8 cellular contexts compared by ENCODE assay signal in the genomic region with DNA sequence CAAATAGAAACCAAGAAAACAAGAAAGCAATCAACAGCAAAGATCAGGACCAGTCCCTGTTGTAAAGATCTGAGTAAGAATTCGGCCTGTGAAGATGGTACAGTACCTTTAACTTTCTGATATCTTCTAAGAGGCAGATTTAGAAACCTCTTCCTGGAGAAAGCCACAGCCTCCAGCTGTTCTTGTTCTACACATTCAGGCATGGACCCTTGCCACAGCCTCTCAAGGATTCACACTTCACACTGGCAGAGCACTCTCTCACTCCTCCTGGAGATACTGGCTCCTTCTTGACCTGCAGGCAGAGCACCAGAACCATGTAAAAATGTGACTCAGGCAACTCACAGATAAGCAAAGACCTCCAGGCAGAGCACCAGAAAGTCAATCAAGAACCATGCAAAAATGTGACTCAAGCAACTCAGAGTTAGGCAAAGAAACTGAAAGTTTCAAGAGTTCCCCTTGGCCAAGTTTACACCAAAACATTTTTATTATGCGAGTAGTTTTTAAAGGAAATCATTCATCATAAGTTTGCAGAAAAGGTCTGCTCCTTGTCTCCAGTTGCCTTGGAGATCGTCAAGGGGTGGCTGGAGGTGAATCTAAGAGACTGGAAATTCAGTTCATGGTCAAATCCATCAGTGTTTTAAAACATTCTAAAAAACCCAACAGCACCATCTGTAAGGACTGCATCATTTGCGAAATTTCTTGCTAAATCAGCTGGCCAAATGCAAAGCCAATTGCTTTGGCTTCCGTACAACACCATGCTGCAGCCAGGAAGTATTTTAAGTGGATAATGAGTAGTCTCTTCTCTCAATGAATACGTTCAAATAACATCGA.
DNase-seq lines count a peak whose midpoint lies in the region; ATAC-seq and TF ChIP-seq lines count a peak whose summit lies in the region.

No MANE protein-coding gene starts in this region.

- DNase-seq in NCI-H1417 (lab: John Stamatoyannopoulos, UW) (peak in 2 of 3 experiments; percentile 34 to 66), NCI-H1417 treated with DMSO at 0.1 percent for 48 hours (lab: John Stamatoyannopoulos, UW) (no peak), GM23338 (ENCODE audit: low spot score) (no peak), MV-4-11 (lab: John Stamatoyannopoulos, UW) (peak; percentile 75), left ventricle myocardium superior (no peak), SHP77 (lab: John Stamatoyannopoulos, UW) (no peak)
- peak; percentile 72 to 76 for DNase-seq in activated T-cell treated with anti-CD3 and anti-CD28 coated beads, Interleukin-2, amount 50 U/mL, for 48 hours
- peak; percentile 49 for DNase-seq in stimulated activated CD4-positive, alpha-beta T cell treated with anti-CD3 and anti-CD28 coated beads, Interleukin-1b, Interleukin-23, amount 100 ng/mL, for 48 hours

- peaks cover 4% of the 10 kb centered on the region; the same call in 2 of the 3 replicates for H3K9me3 Mint-ChIP-seq in GM23338

- H3K4me3 Mint-ChIP-seq in GM23338, result no peak overlapping the region

- peaks cover 4% of the 10 kb centered on the region; the same call in 1 of the 3 replicates for H3K36me3 Mint-ChIP-seq in GM23338 (ENCODE audit: low read depth)

- peak overlapping the region; percentile 7; the same call in 1 of the 2 replicates for H3K4me2 ChIP-seq in GM23338

- no peaks in the 10 kb centered on the region for H3K36me3 ChIP-seq in GM23338 (ENCODE audit: insufficient read depth)

- H3K27ac ChIP-seq in GM23338 (ENCODE audit: low read depth), result no peak overlapping the region

- H3K9me2 ChIP-seq in GM23338 (ENCODE audit: insufficient read depth), result no peaks in the 10 kb centered on the region

- peak overlapping the region; percentile 16; the same call in 1 of the 2 replicates for H2AFZ ChIP-seq in GM23338

- H3K4me3 ChIP-seq in GM23338, result no peak overlapping the region

- no peaks in the 10 kb centered on the region for H3F3A ChIP-seq in GM23338 (replicated peaks; ENCODE audit: low read depth)

- peaks cover 55% of the 10 kb centered on the region for H3K4me1 ChIP-seq in GM23338 (ENCODE audit: insufficient read depth)

- intact Hi-C loops in left ventricle myocardium superior (cut with micrococcal nuclease), result no loop called here

- ATAC-seq in GM23338, result no peak
- ATAC-seq in left ventricle myocardium superior, result peak; percentile 77

- TF ChIP-seq CTCF in GM23338 (conservative IDR thresholded peaks at IDR 0.05; ENCODE audit: low read depth in 2 of 2), result no peak

- H3K4me1 Mint-ChIP-seq in GM23338, result peaks cover 61% of the 10 kb centered on the region

- no peaks in the 10 kb centered on the region for H3K79me2 ChIP-seq in GM23338 (replicated peaks; ENCODE audit: insufficient read depth)

- peak overlapping the region; percentile 51; the same call in 1 of the 2 replicates for H3K27ac Mint-ChIP-seq in GM23338

- no peaks in the 10 kb centered on the region for H3K27me3 ChIP-seq in GM23338 (ENCODE audit: insufficient read depth)

- H4K20me1 ChIP-seq in GM23338 (replicated peaks; ENCODE audit: insufficient read depth), result no peaks in the 10 kb centered on the region

- H3K27me3 Mint-ChIP-seq in GM23338 (ENCODE audit: insufficient read depth, low read depth, poor library complexity), result no peaks in the 10 kb centered on the region

TF ChIP-seq in GM23338, 12 proteins besides CTCF, POLR2A, EP300 and RAD21:
- TF ChIP-seq, protein P1, sequence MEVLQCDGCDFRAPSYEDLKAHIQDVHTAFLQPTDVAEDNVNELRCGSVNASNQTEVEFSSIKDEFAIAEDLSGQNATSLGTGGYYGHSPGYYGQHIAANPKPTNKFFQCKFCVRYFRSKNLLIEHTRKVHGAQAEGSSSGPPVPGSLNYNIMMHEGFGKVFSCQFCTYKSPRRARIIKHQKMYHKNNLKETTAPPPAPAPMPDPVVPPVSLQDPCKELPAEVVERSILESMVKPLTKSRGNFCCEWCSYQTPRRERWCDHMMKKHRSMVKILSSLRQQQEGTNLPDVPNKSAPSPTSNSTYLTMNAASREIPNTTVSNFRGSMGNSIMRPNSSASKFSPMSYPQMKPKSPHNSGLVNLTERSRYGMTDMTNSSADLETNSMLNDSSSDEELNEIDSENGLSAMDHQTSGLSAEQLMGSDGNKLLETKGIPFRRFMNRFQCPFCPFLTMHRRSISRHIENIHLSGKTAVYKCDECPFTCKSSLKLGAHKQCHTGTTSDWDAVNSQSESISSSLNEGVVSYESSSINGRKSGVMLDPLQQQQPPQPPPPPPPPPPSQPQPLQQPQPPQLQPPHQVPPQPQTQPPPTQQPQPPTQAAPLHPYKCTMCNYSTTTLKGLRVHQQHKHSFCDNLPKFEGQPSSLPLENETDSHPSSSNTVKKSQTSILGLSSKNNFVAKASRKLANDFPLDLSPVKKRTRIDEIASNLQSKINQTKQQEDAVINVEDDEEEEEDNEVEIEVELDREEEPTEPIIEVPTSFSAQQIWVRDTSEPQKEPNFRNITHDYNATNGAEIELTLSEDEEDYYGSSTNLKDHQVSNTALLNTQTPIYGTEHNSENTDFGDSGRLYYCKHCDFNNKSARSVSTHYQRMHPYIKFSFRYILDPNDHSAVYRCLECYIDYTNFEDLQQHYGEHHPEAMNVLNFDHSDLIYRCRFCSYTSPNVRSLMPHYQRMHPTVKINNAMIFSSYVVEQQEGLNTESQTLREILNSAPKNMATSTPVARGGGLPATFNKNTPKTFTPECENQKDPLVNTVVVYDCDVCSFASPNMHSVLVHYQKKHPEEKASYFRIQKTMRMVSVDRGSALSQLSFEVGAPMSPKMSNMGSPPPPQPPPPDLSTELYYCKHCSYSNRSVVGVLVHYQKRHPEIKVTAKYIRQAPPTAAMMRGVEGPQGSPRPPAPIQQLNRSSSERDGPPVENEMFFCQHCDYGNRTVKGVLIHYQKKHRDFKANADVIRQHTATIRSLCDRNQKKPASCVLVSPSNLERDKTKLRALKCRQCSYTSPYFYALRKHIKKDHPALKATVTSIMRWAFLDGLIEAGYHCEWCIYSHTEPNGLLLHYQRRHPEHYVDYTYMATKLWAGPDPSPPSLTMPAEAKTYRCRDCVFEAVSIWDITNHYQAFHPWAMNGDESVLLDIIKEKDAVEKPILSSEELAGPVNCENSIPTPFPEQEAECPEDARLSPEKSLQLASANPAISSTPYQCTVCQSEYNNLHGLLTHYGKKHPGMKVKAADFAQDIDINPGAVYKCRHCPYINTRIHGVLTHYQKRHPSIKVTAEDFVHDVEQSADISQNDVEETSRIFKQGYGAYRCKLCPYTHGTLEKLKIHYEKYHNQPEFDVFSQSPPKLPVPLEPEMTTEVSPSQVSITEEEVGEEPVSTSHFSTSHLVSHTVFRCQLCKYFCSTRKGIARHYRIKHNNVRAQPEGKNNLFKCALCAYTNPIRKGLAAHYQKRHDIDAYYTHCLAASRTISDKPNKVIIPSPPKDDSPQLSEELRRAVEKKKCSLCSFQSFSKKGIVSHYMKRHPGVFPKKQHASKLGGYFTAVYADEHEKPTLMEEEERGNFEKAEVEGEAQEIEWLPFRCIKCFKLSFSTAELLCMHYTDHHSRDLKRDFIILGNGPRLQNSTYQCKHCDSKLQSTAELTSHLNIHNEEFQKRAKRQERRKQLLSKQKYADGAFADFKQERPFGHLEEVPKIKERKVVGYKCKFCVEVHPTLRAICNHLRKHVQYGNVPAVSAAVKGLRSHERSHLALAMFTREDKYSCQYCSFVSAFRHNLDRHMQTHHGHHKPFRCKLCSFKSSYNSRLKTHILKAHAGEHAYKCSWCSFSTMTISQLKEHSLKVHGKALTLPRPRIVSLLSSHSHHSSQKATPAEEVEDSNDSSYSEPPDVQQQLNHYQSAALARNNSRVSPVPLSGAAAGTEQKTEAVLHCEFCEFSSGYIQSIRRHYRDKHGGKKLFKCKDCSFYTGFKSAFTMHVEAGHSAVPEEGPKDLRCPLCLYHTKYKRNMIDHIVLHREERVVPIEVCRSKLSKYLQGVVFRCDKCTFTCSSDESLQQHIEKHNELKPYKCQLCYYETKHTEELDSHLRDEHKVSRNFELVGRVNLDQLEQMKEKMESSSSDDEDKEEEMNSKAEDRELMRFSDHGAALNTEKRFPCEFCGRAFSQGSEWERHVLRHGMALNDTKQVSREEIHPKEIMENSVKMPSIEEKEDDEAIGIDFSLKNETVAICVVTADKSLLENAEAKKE (CRISPR knock-in tag; IDR thresholded peaks at IDR 0.05), result no peak
- TF ChIP-seq JUNB (IDR thresholded peaks at IDR 0.05; ENCODE audit: unreplicated experiment) (no peak), POLR2AphosphoS5 (IDR thresholded peaks at IDR 0.05; ENCODE audit: low read depth) (no peak), ZNF114 (CRISPR knock-in tag; IDR thresholded peaks at IDR 0.05) (no peak), NANOG (IDR thresholded peaks at IDR 0.05; ENCODE audit: borderline replicate concordance) (no peak), STAT1 (IDR thresholded peaks at IDR 0.05; ENCODE audit: unreplicated experiment) (no peak)
TF ChIP-seq in GM23338: peak in this region for 0.

Comparison
In these comparisons a context has a peak if more than half of its experiments do, and no peak if none do; other contexts are left out.
1. DNase-seq: peak in NCI-H1417 (2 of 3), MV-4-11 (single experiment), activated T-cell treated with anti-CD3 and anti-CD28 coated beads, Interleukin-2, amount 50 U/mL, for 48 hours (2 of 2) and stimulated activated CD4-positive, alpha-beta T cell treated with anti-CD3 and anti-CD28 coated beads, Interleukin-1b, Interleukin-23, amount 100 ng/mL, for 48 hours (single experiment); none in NCI-H1417 treated with DMSO at 0.1 percent for 48 hours (single experiment), GM23338 (single experiment), left ventricle myocardium superior (single experiment) and SHP77 (0 of 2).